ENCODE assay signal across 6 cellular contexts in the genomic region with DNA sequence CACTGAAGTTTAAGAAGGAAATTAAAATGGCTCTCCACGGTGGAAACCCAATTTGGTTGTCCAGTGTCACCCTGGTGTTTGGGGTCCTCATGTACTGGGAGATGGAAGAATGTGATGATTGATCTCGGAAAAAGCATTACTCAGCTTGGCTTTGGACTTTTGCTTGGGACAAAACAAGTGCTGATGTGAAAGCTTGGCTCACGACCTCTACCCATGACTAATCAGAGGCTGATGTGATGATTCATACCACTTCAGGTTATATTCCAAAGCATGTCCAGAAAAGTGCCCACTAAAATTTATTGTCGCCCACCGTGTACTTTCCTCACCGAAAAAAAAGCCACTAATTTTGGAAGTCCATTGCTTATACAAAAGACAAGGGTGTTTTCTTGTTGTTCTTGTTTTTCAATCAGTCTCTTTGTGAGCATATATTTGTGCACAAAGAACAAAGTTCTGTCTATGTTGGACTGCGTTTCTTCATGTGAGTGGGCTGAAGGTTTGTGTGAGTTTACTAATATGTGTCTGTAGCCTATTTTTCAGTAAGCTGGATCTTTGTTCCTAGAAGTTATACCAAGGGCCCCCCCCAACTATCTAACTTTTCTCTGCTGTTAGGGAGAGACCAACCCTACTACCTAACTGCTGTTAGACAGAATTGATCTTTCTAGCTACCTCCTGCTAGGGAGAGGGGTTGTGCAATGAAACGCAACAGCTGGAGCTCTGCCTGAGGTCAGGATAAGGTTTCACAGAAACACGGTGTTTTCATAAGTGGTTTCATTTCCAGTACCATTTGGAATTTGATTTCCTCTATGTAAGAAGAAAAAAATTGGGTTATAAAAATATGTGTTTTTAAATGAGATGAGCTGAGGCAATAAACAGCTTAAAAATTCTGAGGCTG. TPM values are rescaled to one million over a fixed set of nuclear protein-coding genes. Genes with fewer than 3 reads are reported as not detected.
"Had no signal": no experiment of that assay in that cellular context is flagged by ENCODE, and none has a peak within 500 bp of the region (broad histone marks: within the 10 kb centered on the region; RNA-seq: fewer than 3 reads in every experiment).

No MANE protein-coding gene starts in this region.

RNA-seq across cellular contexts. Expression of gene CDY1B, which starts 21.4 kb away (rescaled TPM):
- total RNA-seq: M059J, PC-3, Peyer's patch, RPMI7951, SJCRH30, SK-MEL-5 had no signal
